ENCODE assay signal across 8 cellular contexts in genomic region chr13:78978381-78978998, GRCh38.
A peak's percentile ranks its signal among the peaks of the same experiment; 100 is the strongest.
DNase-seq lines count a peak whose midpoint lies in the region; ATAC-seq and TF ChIP-seq lines count a peak whose summit lies in the region.

No MANE protein-coding gene starts in this region.

- H3F3A ChIP-seq in PC-3 (ENCODE audit: low read length, unreplicated experiment), result no peaks in the 10 kb centered on the region

- H3K27ac ChIP-seq in 22Rv1 (no peak overlapping the region), PC-3 (ENCODE audit: low read length) (no peak overlapping the region)

- no peak overlapping the region for H3K4me3 Mint-ChIP-seq in stimulated activated naive B cell treated with anti-CD40 and anti-IgM and Interleukin-4, amounts not matched to agents 10 μg/mL and 1 μg/mL and 100 μg/mL, for 72 hours

- no peaks in the 10 kb centered on the region for H3K36me3 Mint-ChIP-seq in stimulated activated naive B cell treated with anti-CD40 and anti-IgM and Interleukin-4, amounts not matched to agents 10 μg/mL and 1 μg/mL and 100 μg/mL, for 72 hours

- no peak overlapping the region for H3K9ac ChIP-seq in PC-3 (ENCODE audit: low read length)

- H2AFZ ChIP-seq in PC-3 (ENCODE audit: low read length), result no peak overlapping the region

- H3K4me3 ChIP-seq in PC-3 (ENCODE audit: low read length), result no peak overlapping the region

- POLR2A ChIA-PET in PC-3 (lab: Charles Lee; ENCODE audit: unreplicated experiment), result no interaction called here

- CTCF ChIA-PET in PC-3 (lab: Charles Lee), result interaction anchor here (0.8 to 1.5 kb wide), 3 partner anchors 736 to 841 kb away, joined by 3 to 8 read pairs (median 5); no protein-coding TSS in a partner anchor

- H3K9me3 ChIP-seq in PC-3 (ENCODE audit: low read length), result no peaks in the 10 kb centered on the region

- H3K27me3 ChIP-seq in PC-3 (ENCODE audit: low read length), result peaks cover 40% of the 10 kb centered on the region

- no peaks in the 10 kb centered on the region for H4K20me1 ChIP-seq in PC-3 (ENCODE audit: low read length)

- H3K27me3 Mint-ChIP-seq in stimulated activated naive B cell treated with anti-CD40 and anti-IgM and Interleukin-4, amounts not matched to agents 10 μg/mL and 1 μg/mL and 100 μg/mL, for 72 hours, result peaks cover 7 to 11% of the 10 kb centered on the region in 2 donors

- DNase-seq in Daoy (ENCODE audit: low read depth) (peak; percentile 37), HT1080 (ENCODE audit: low read depth) (peak; percentile 44), PC-3 (peak; percentile 68), brain pericyte (ENCODE audit: low read depth, low spot score) (peak; percentile 4), left colon (peak in 1 of 2 donors; percentile 20)
- peak; percentile 6 for DNase-seq in stimulated activated naive B cell treated with anti-CD40 and anti-IgM and Interleukin-4, amounts not matched to agents 10 μg/mL and 1 μg/mL and 100 μg/mL, for 72 hours

- intact Hi-C loops in PC-3 (cut with micrococcal nuclease), result loop anchor here (1.0 to 2.0 kb wide), 2 partner anchors 736 to 841 kb away; no protein-coding TSS in a partner anchor
- intact Hi-C loops in left colon (cut with DNase I, micrococcal nuclease), result loop anchor here in 1 of 2 donors (5.0 kb wide), 1 partner anchor 841 kb away; no protein-coding TSS in a partner anchor

- no peaks in the 10 kb centered on the region for H3K36me3 ChIP-seq in PC-3 (ENCODE audit: low read depth, low read length)

- no peaks in the 10 kb centered on the region for H3K4me1 ChIP-seq in PC-3 (ENCODE audit: insufficient read depth, low read length)

- H3K9me3 Mint-ChIP-seq in stimulated activated naive B cell treated with anti-CD40 and anti-IgM and Interleukin-4, amounts not matched to agents 10 μg/mL and 1 μg/mL and 100 μg/mL, for 72 hours, result no peaks in the 10 kb centered on the region

- H3K4me1 Mint-ChIP-seq in stimulated activated naive B cell treated with anti-CD40 and anti-IgM and Interleukin-4, amounts not matched to agents 10 μg/mL and 1 μg/mL and 100 μg/mL, for 72 hours, result no peaks in the 10 kb centered on the region

- H3K27ac Mint-ChIP-seq in stimulated activated naive B cell treated with anti-CD40 and anti-IgM and Interleukin-4, amounts not matched to agents 10 μg/mL and 1 μg/mL and 100 μg/mL, for 72 hours, result no peak overlapping the region

- no peaks in the 10 kb centered on the region for H3K9me2 ChIP-seq in PC-3 (replicated peaks; ENCODE audit: low read length)

- TF ChIP-seq CTCF in 22Rv1 (IDR thresholded peaks at IDR 0.05) (peak; percentile 75), PC-3 (conservative IDR thresholded peaks at IDR 0.05; ENCODE audit: low read depth, low read length) (peak; percentile 66)

- H3K79me2 ChIP-seq in PC-3 (ENCODE audit: low read length), result no peaks in the 10 kb centered on the region

- no peak overlapping the region for H3K4me2 ChIP-seq in PC-3 (ENCODE audit: low read length)

- ATAC-seq in GM21723 (IDR thresholded peaks at IDR 0.05; ENCODE audit: unreplicated experiment), result peak; percentile 93
- ATAC-seq in PC-3, result peak; percentile 76
- peak; percentile 73 for ATAC-seq in left colon
- ATAC-seq in stimulated activated naive B cell treated with anti-CD40 and anti-IgM and Interleukin-4, amounts not matched to agents 10 μg/mL and 1 μg/mL and 100 μg/mL, for 72 hours (replicated peaks), result peak; percentile 85 to 87

- no TSS peak for BruUV-seq in PC-3 (replicated peaks; lab: Mats Ljungman, UMichigan)
